ENCODE assay signal across 10 cellular contexts in the genomic region with DNA sequence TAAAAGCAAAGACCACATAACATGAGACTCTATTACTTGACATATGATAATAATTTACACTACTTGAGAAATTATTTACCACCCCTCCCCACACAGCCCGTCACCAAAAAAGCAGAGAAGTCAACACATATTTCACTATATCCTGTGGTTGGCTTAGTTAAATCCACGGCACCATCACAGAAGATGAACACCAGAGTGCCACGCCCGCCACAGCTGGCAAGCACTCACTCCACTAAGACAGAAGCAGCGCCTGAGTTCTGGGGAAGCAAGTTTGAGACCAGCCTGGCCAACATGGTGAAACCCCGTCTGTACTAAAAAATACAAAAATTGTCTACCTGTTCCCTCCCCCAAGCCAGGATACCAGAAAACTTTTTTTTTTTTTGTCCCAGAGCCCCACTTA. TPM values are rescaled to one million over a fixed set of nuclear protein-coding genes. Genes with fewer than 3 reads are reported as not detected.
DNase-seq lines count a peak whose midpoint lies in the region; ATAC-seq, FAIRE-seq and TF ChIP-seq lines count a peak whose summit lies in the region.
"Had no signal": no experiment of that assay in that cellular context is flagged by ENCODE, and none has a peak within 500 bp of the region (broad histone marks: within the 10 kb centered on the region; RNA-seq: fewer than 3 reads in every experiment).

No MANE protein-coding gene starts in this region.

- H3K4me2 ChIP-seq in astrocyte (ENCODE audit: low read length): no peak overlapping the region
- no peak overlapping the region for H3K4me2 ChIP-seq in SK-N-SH

- no peak overlapping the region for H2AFZ ChIP-seq in astrocyte (ENCODE audit: low read depth, low read length)
- H2AFZ ChIP-seq in SK-N-SH (ENCODE audit: low read depth): no peak overlapping the region

- CTCF ChIA-PET in HEK293 (lab: Yijun Ruan, JAX): interaction anchor here (0.6 to 0.7 kb wide), 4 partner anchors 24 to 265 kb away, joined by 3 read pairs; no protein-coding TSS in a partner anchor
- CTCF ChIA-PET in SK-N-SH (lab: Yijun Ruan, JAX): no interaction called here

- no peaks in the 10 kb centered on the region for H3K27me3 ChIP-seq in astrocyte (ENCODE audit: insufficient read depth, low read length)
- H3K27me3 ChIP-seq in SK-N-SH (ENCODE audit: insufficient read depth): no peaks in the 10 kb centered on the region

- H3K27ac ChIP-seq in 22Rv1 (peak overlapping the region; percentile 69), HEK293 (ENCODE audit: extremely low read depth, low read depth, low read length) (no peak overlapping the region), astrocyte (ENCODE audit: low read depth, low read length) (no peak overlapping the region), SK-N-SH (ENCODE audit: low read depth in 2 of 2, low read length in 1 of 2) (0 out of 4 replicates have a peak overlapping the region, but pooled peaks of 1 of the 2 experiments have one; percentile 83)

- DNase-seq in astrocyte (ENCODE audit: low read depth): no peak
- no peak for DNase-seq in mesothelial cell of epicardium (ENCODE audit: low spot score in 2 of 2, unreplicated experiment in 2 of 2)
- no peak for DNase-seq in HPDE6-E6E7 (ENCODE audit: extremely low spot score)
- no peak for DNase-seq in SK-N-SH
- DNase-seq: NCI-H2171 treated with DMSO at 0.1 percent for 48 hours, SW 1271 had no signal

- POLR2A ChIA-PET in HEK293 (lab: Yijun Ruan, JAX) (no interaction called here), SK-N-SH (lab: Yijun Ruan, JAX) (no interaction called here)

- H3K4me3 Mint-ChIP-seq in astrocyte (ENCODE audit: unreplicated experiment) (peak overlapping the region; percentile 23), mesothelial cell of epicardium (no peak overlapping the region)

- 93% methylated on average over 6 of the region's 6 CpGs for WGBS in SK-N-SH (ENCODE audit: low lambda C conversion rate)

- H3F3A ChIP-seq in SK-N-SH (replicated peaks; ENCODE audit: insufficient read depth): no peaks in the 10 kb centered on the region

- H3K27ac Mint-ChIP-seq in astrocyte (ENCODE audit: unreplicated experiment) (peak overlapping the region; percentile 98), mesothelial cell of epicardium (peak overlapping the region; percentile 94)

- H3K79me2 ChIP-seq in astrocyte (ENCODE audit: insufficient read depth, low read length): peaks cover 91% of the 10 kb centered on the region
- peaks cover 87% of the 10 kb centered on the region for H3K79me2 ChIP-seq in SK-N-SH (ENCODE audit: insufficient read depth)

- H3K4me3 ChIP-seq in HEK293 (ENCODE audit: low read depth, low read length): no peak overlapping the region
- no peak overlapping the region for H3K4me3 ChIP-seq in astrocyte (ENCODE audit: insufficient read depth, low read depth, low read length)
- H3K4me3 ChIP-seq in SK-N-SH (ENCODE audit: low read depth in 2 of 2, low read length in 1 of 2): no peak overlapping the region

- no peaks in the 10 kb centered on the region for H3K9me2 ChIP-seq in SK-N-SH

- H3K36me3 Mint-ChIP-seq in astrocyte (ENCODE audit: low read depth, unreplicated experiment) (peaks cover 8% of the 10 kb centered on the region), mesothelial cell of epicardium (peaks cover 3% of the 10 kb centered on the region)

- H3K27me3 Mint-ChIP-seq in astrocyte (ENCODE audit: low read depth, unreplicated experiment): no peaks in the 10 kb centered on the region
- no peaks in the 10 kb centered on the region for H3K27me3 Mint-ChIP-seq in mesothelial cell of epicardium (ENCODE audit: low read depth)

- no peak for FAIRE-seq in astrocyte (lab: Jason Lieb, UNC)

- ATAC-seq in GM19023 (IDR thresholded peaks at IDR 0.05; ENCODE audit: unreplicated experiment) (no peak), HG02970 (IDR thresholded peaks at IDR 0.05; ENCODE audit: low FRiP score, unreplicated experiment) (no peak)

- H3K4me1 Mint-ChIP-seq in astrocyte (ENCODE audit: low read depth, unreplicated experiment) (peaks cover 54% of the 10 kb centered on the region), mesothelial cell of epicardium (peaks cover 72% of the 10 kb centered on the region)

- TF ChIP-seq EP300 in SK-N-SH (IDR thresholded peaks at IDR 0.05; ENCODE audit: borderline replicate concordance in 1 of 2, low read depth in 1 of 2, low read length in 1 of 2): no peak

- H3K9me3 ChIP-seq in HEK293 (ENCODE audit: control insufficient read depth, insufficient read depth, low read depth, low read length): no peaks in the 10 kb centered on the region
- H3K9me3 ChIP-seq in astrocyte (ENCODE audit: insufficient read depth, low read depth, low read length): no peaks in the 10 kb centered on the region
- H3K9me3 ChIP-seq in SK-N-SH: no peaks in the 10 kb centered on the region

- H4K20me1 ChIP-seq in astrocyte (ENCODE audit: insufficient read depth, low read length) (peaks cover 45% of the 10 kb centered on the region), SK-N-SH (ENCODE audit: insufficient read depth) (peaks cover 12% of the 10 kb centered on the region; the same call in 1 of the 2 replicates)

- no peak for TF ChIP-seq RAD21 in SK-N-SH (IDR thresholded peaks at IDR 0.05; ENCODE audit: low read length)

- no peaks in the 10 kb centered on the region for H3K9me3 Mint-ChIP-seq in astrocyte (ENCODE audit: unreplicated experiment)
- H3K9me3 Mint-ChIP-seq in mesothelial cell of epicardium: no peaks in the 10 kb centered on the region

- H3K9ac ChIP-seq in astrocyte (ENCODE audit: low read length) (no peak overlapping the region), SK-N-SH (no peak overlapping the region)

- H3K4me1 ChIP-seq in HEK293 (ENCODE audit: control insufficient read depth, insufficient read depth, low read length) (peaks cover 49% of the 10 kb centered on the region), astrocyte (ENCODE audit: insufficient read depth, low read length) (peaks cover 16% of the 10 kb centered on the region), SK-N-SH (ENCODE audit: control insufficient read depth in 1 of 2, insufficient read depth in 2 of 2, low read depth in 1 of 2, low read length in 1 of 2) (peaks cover 18 to 39% of the 10 kb centered on the region in 2 experiments; a peak in 3 of 4 replicates)

- TF ChIP-seq CTCF in 22Rv1 (IDR thresholded peaks at IDR 0.05) (no peak), HEK293 (tag by site-specific recombination; IDR thresholded peaks at IDR 0.05) (no peak), astrocyte (IDR thresholded peaks at IDR 0.05; ENCODE audit: insufficient read depth, low read depth, low read length) (no peak), mesothelial cell of epicardium (IDR thresholded peaks at IDR 0.05; ENCODE audit: unreplicated experiment) (no peak), SK-N-SH (IDR thresholded peaks at IDR 0.05) (no peak)

- no peaks in the 10 kb centered on the region for H3K36me3 ChIP-seq in HEK293 (ENCODE audit: control insufficient read depth in 2 of 2, insufficient read depth in 1 of 2, low read length in 2 of 2)
- peaks cover 2% of the 10 kb centered on the region for H3K36me3 ChIP-seq in astrocyte (ENCODE audit: insufficient read depth, low read length)
- H3K36me3 ChIP-seq in SK-N-SH (replicated peaks in 1 of 2; ENCODE audit: control insufficient read depth in 1 of 2, insufficient read depth in 2 of 2, low read length in 1 of 2): no peaks in the 10 kb centered on the region

TF ChIP-seq in HEK293, 187 proteins besides CTCF, POLR2A, EP300 and RAD21 (continues in another document):
- TF ChIP-seq GLI2 (tag by site-specific recombination; IDR thresholded peaks at IDR 0.05; ENCODE audit: borderline replicate concordance, low read depth) (no peak), KLF7 (tag by site-specific recombination; IDR thresholded peaks at IDR 0.05; ENCODE audit: borderline replicate concordance) (0 out of 2 replicates have a peak, but pooled peaks have one; percentile 17)
- TF ChIP-seq, protein P1, sequence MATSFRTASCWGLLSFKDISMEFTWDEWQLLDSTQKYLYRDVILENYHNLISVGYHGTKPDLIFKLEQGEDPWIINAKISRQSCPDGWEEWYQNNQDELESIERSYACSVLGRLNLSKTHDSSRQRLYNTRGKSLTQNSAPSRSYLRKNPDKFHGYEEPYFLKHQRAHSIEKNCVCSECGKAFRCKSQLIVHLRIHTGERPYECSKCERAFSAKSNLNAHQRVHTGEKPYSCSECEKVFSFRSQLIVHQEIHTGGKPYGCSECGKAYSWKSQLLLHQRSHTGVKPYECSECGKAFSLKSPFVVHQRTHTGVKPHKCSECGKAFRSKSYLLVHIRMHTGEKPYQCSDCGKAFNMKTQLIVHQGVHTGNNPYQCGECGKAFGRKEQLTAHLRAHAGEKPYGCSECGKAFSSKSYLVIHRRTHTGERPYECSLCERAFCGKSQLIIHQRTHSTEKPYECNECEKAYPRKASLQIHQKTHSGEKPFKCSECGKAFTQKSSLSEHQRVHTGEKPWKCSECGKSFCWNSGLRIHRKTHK (tag by site-specific recombination; IDR thresholded peaks at IDR 0.05): no peak

TF ChIP-seq in SK-N-SH, 30 proteins besides CTCF, POLR2A, EP300 and RAD21 (continues in another document):
- TF ChIP-seq FOSL2 (IDR thresholded peaks at IDR 0.05; ENCODE audit: borderline replicate concordance, low read depth): no peak
- TF ChIP-seq GABPA (IDR thresholded peaks at IDR 0.05; ENCODE audit: low read depth): no peak
- TF ChIP-seq RFX5 (IDR thresholded peaks at IDR 0.05; ENCODE audit: low read length): no peak
- no peak for TF ChIP-seq RCOR1 (IDR thresholded peaks at IDR 0.05; ENCODE audit: low read length)

RNA-seq across cellular contexts. Expression of a gene that starts 53.1 kb away (rescaled TPM):
- 84.1 and 87.8 TPM in 2 replicates for total RNA-seq in astrocyte
- 54.5 to 58.7 TPM (median 56.6 TPM) in 3 replicates for total RNA-seq in mesothelial cell of epicardium
- polyA plus RNA-seq in SK-N-SH (2012; rRNA removed): 60.5 and 63.1 TPM in 2 replicates
- 42.5 and 51.5 TPM in 2 replicates for polyA plus RNA-seq in SK-N-SH (2012; cell fraction: cytosol; rRNA removed)
- polyA plus RNA-seq in SK-N-SH (2012; cell fraction: nucleus; rRNA removed): 53.0 and 54.4 TPM in 2 replicates
